Comparison of ENCODE assay signal across 2 cellular contexts in genomic region chr1:205970486-205970885, GRCh38.
TF ChIP-seq lines count a peak whose summit lies in the region.

No MANE protein-coding gene starts in this region.

TF ChIP-seq in IMR-90, 13 proteins besides CTCF, POLR2A, EP300 and RAD21:
- no peak for TF ChIP-seq FOS (IDR thresholded peaks at IDR 0.05; ENCODE audit: low read depth, low read length)
- no peak for TF ChIP-seq RCOR1 (IDR thresholded peaks at IDR 0.05; ENCODE audit: insufficient replicate concordance, low read length)
- TF ChIP-seq SMC3 (IDR thresholded peaks at IDR 0.05; ENCODE audit: low read depth, low read length), result no peak

TF ChIP-seq in endothelial cell of umbilical vein, 7 proteins besides CTCF, POLR2A, EP300 and RAD21:
- no peak for TF ChIP-seq EZH2 (IDR thresholded peaks at IDR 0.05; ENCODE audit: borderline replicate concordance, low read depth, low read length, severe bottlenecking)
- TF ChIP-seq JUN (IDR thresholded peaks at IDR 0.05; ENCODE audit: borderline replicate concordance, insufficient read depth, insufficient read length, low read depth), result no peak
